9 cellular contexts compared by ENCODE assay signal in the genomic region with DNA sequence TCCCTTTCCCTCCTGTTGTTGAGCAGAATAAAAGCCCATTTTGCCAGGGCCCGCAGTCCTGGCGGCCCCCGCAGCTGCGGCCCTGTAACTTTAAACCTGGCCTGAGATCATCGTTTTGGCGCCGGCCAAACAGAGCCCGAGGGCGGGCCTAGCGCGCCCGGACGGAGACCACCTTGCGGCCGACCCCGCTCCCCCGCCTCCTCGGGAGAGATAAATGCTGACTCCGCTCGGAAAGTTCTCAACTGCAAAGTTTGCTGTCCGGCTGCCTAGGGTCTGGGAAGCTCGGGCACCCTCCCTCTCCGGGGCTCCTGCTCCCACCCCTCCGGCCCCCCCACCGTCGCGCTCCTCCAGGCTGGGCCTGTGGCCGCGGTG. TPM values are rescaled to one million over a fixed set of nuclear protein-coding genes. Genes with fewer than 3 reads are reported as not detected.
A peak's percentile ranks its signal among the peaks of the same experiment; 100 is the strongest.
DNase-seq lines count a peak whose midpoint lies in the region; ATAC-seq and TF ChIP-seq lines count a peak whose summit lies in the region.
"Had no signal": no experiment of that assay in that cellular context is flagged by ENCODE, and none has a peak within 500 bp of the region (broad histone marks: within the 10 kb centered on the region; RNA-seq: fewer than 3 reads in every experiment).

A gene with protein sequence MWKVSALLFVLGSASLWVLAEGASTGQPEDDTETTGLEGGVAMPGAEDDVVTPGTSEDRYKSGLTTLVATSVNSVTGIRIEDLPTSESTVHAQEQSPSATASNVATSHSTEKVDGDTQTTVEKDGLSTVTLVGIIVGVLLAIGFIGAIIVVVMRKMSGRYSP (plus strand): TSS at position 241 of the 372 bp plus-strand sequence. CDS start 202 bp downstream, outside the sequence.

- peak within 1 kb of the TSS; percentile 84 for H3K4me2 ChIP-seq in smooth muscle cell

- H3K27me3 Mint-ChIP-seq in T-cell = peaks cover 47 to 75% of the 10 kb centered on the region in 2 donors

- H3K79me2 ChIP-seq in smooth muscle cell (ENCODE audit: low read depth) = peaks cover 52% of the 10 kb centered on the region

- H3K9me3 ChIP-seq in HUES48 (ENCODE audit: control insufficient read depth, insufficient read depth, low read length) = no peaks in the 10 kb centered on the region
- no peaks in the 10 kb centered on the region for H3K9me3 ChIP-seq in ectodermal cell (ENCODE audit: control insufficient read depth, low read length)
- no peaks in the 10 kb centered on the region for H3K9me3 ChIP-seq in smooth muscle cell (replicated peaks; ENCODE audit: low read depth)

- DNase-seq in smooth muscle cell (lab: John Stamatoyannopoulos, UW; ENCODE audit: unreplicated experiment) (peak; percentile 40), middle frontal gyrus (ENCODE audit: extremely low spot score, low spot score) (no peak), T-cell (no peak), NCI-H1694 treated with DMSO at 0.1 percent for 48 hours (lab: John Stamatoyannopoulos, UW) (no peak)
- DNase-seq in NK-92 treated with Interleukin-12 subunit alpha and Interleukin-12 subunit beta, amount 100 ng/mL, for 24 hours (lab: John Stamatoyannopoulos, UW) = no peak
- DNase-seq: SW 1271 had no signal

- 0% methylated on average over 29 of the region's 29 CpGs for WGBS in ectodermal cell, 2 experiments
- WGBS in smooth muscle cell (ENCODE audit: low lambda C conversion rate) = 1% methylated on average over 28 of the region's 29 CpGs

- H3K27ac Mint-ChIP-seq in T-cell = no peak within 1 kb of the TSS

- H3K36me3 ChIP-seq in HUES48 (ENCODE audit: control insufficient read depth, insufficient read depth, low read length) (peaks cover 8% of the 10 kb centered on the region; the same call in 1 of the 2 replicates), ectodermal cell (ENCODE audit: control insufficient read depth, insufficient read depth, low read length) (no peaks in the 10 kb centered on the region), smooth muscle cell (ENCODE audit: low read depth) (no peaks in the 10 kb centered on the region)

- POLR2A ChIA-PET in T-cell (lab: Charles Lee) = no interaction called here

- peak within 1 kb of the TSS; percentile 10 for H2AFZ ChIP-seq in smooth muscle cell (ENCODE audit: low read depth)

- peaks cover 34% of the 10 kb centered on the region for H4K20me1 ChIP-seq in smooth muscle cell (ENCODE audit: low read depth)

- CTCF ChIA-PET in T-cell (lab: Charles Lee) = no interaction called here

- no peak for ATAC-seq in T-cell (replicated peaks in 1 of 4)

- H3K4me1 Mint-ChIP-seq in T-cell = no peaks in the 10 kb centered on the region

- TF ChIP-seq CTCF in smooth muscle cell (IDR thresholded peaks at IDR 0.05; ENCODE audit: borderline replicate concordance, insufficient read depth, poor library complexity, severe bottlenecking) = no peak

- no peaks in the 10 kb centered on the region for H3K36me3 Mint-ChIP-seq in T-cell

- H3K4me3 ChIP-seq in HUES48 (ENCODE audit: low read depth, low read length) = peak within 1 kb of the TSS; percentile 94
- peak within 1 kb of the TSS; percentile 61 for H3K4me3 ChIP-seq in ectodermal cell (ENCODE audit: insufficient read depth, low read depth, low read length)
- H3K4me3 ChIP-seq in smooth muscle cell = peak within 1 kb of the TSS; percentile 70

- H3K27me3 ChIP-seq in HUES48 (ENCODE audit: control insufficient read depth, insufficient read depth, low read length) (peaks cover 8% of the 10 kb centered on the region; the same call in 1 of the 2 replicates), ectodermal cell (ENCODE audit: control insufficient read depth, insufficient read depth, low read length, poor library complexity, severe bottlenecking) (peaks cover 48% of the 10 kb centered on the region), layer of hippocampus (ENCODE audit: control insufficient read depth, insufficient read depth, low read length) (no peaks in the 10 kb centered on the region), smooth muscle cell (ENCODE audit: low read depth) (no peaks in the 10 kb centered on the region)

- H3K27ac ChIP-seq in HUES48 (ENCODE audit: low read depth, low read length) (peak within 1 kb of the TSS; percentile 66), ectodermal cell (ENCODE audit: insufficient read depth, low read depth, low read length, poor library complexity, severe bottlenecking) (peak within 1 kb of the TSS; percentile 60), layer of hippocampus (ENCODE audit: low read depth, low read length) (peak within 1 kb of the TSS; percentile 81), smooth muscle cell (ENCODE audit: low read depth) (peak within 1 kb of the TSS; percentile 94)

- H3K4me1 ChIP-seq in HUES48 (ENCODE audit: control insufficient read depth, insufficient read depth, low read length) (peaks cover 46% of the 10 kb centered on the region), ectodermal cell (ENCODE audit: control insufficient read depth, insufficient read depth, low read length) (peaks cover 20% of the 10 kb centered on the region), smooth muscle cell (ENCODE audit: low read depth) (peaks cover 35% of the 10 kb centered on the region)

- H3K9me3 Mint-ChIP-seq in T-cell = no peaks in the 10 kb centered on the region

- H3F3A ChIP-seq in smooth muscle cell (ENCODE audit: low read depth) = peaks cover 14% of the 10 kb centered on the region

- H3K4me3 Mint-ChIP-seq in T-cell = no peak within 1 kb of the TSS

- H3K9ac ChIP-seq in HUES48 (ENCODE audit: low read depth, low read length) (peak within 1 kb of the TSS; percentile 72), smooth muscle cell (ENCODE audit: low read depth) (peak within 1 kb of the TSS; percentile 93)

RNA-seq across cellular contexts. Expression of the gene that starts here (rescaled TPM):
- polyA plus RNA-seq in ectodermal cell (2013, experiment 1 of 4) = 25.4 TPM
- polyA plus RNA-seq in ectodermal cell (2013, experiment 2 of 4) = 19.3 TPM
- polyA plus RNA-seq in ectodermal cell (2013, experiment 3 of 4) = 25.2 TPM
- 24.2 TPM for polyA plus RNA-seq in ectodermal cell (2013, experiment 4 of 4)
- total RNA-seq in smooth muscle cell (459 and 476 TPM in 2 replicates), T-cell (under 1 TPM in 1 of 5 donors, not detected in 4; 0.61 TPM)
- polyA plus RNA-seq in smooth muscle cell = 336 and 414 TPM in 2 replicates

Comparison
In these comparisons a context has a peak if more than half of its experiments do, and no peak if none do; other contexts are left out.
1. RNA of the gene that starts here (total RNA-seq): 459 to 476 TPM in smooth muscle cell; 0.61 TPM in T-cell; every median in the first group is over 100 times any median in the second.
2. Peak in every context shown above with its lines, with median percentiles within 50 percentile points of each other: H3K27ac ChIP-seq and H3K4me3 ChIP-seq.